ENCODE assay signal across 17 cellular contexts in the genomic region with DNA sequence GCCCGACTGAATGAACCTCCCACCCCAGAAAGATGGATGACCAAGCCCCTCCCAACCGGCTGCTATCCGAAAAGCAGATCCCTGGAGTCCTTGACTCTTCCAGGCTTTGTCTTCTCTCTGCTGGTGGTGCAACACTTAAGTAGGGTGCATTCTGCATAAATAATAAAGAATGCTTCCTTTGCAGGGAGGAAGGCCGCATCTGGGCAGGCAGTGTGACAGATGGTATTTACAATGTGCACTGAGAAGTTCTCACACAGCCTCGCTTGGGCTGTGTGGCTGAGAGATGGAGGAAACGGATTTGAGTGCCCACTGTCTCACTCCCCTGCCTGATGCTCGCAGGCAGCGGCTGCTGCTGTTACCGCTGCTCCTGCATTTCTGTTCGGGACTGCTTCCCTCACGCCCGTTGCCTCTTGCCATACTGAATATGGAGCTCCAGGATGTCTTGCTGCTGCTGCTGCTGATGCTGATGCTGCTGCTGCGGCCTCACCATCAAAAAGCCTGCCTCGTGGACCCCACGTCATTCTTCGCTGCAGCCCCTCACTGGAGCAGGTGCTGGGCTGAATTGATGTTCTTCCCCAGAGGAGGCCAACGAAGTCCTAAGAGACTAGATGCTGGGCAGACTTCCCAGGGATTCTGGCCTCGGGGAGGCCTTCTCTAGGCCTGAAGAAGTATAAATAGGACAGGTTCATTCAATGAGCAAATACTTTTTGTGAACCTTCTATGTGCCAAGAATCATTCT.
DNase-seq lines count a peak whose midpoint lies in the region; ATAC-seq and TF ChIP-seq lines count a peak whose summit lies in the region.
"Had no signal": no experiment of that assay in that cellular context is flagged by ENCODE, and none has a peak within 500 bp of the region (broad histone marks: within the 10 kb centered on the region; RNA-seq: fewer than 3 reads in every experiment).

No MANE protein-coding gene starts in this region.

- DNase-seq in D341Med (ENCODE audit: low spot score) = peak; percentile 85
- DNase-seq in NCI-H187 (lab: John Stamatoyannopoulos, UW) = peak; percentile 43 to 63
- DNase-seq in WERI-Rb-1 = peak; percentile 86
- DNase-seq in medulla oblongata (ENCODE audit: extremely low spot score) = peak; percentile 35
- no peak for DNase-seq in activated gamma-delta T cell treated with Interleukin-2 at 50 U/mL for 16 hours
- no peak for DNase-seq in GF-D8 (lab: John Stamatoyannopoulos, UW)
- DNase-seq: activated CD4-positive, CD25-positive, alpha-beta regulatory T cell; activated gamma-delta T cell; HFFc6; left cardiac atrium; NCI-H146; pancreas; stimulated activated naive B cell treated with anti-CD40 and anti-IgM and Interleukin-4, amounts not matched to agents 10 μg/mL and 1 μg/mL and 100 μg/mL, for 72 hours; T-helper 17 cell had no signal

- no peak for TF ChIP-seq CTCF in WERI-Rb-1 (IDR thresholded peaks at IDR 0.05; ENCODE audit: low read depth, low read length)

- H3K36me3 ChIP-seq in WERI-Rb-1 = no peaks in the 10 kb centered on the region
- H3K36me3 ChIP-seq: pancreas had no signal

- peak overlapping the region; percentile 3; the same call in 1 of the 2 replicates for H3K4me3 ChIP-seq in WERI-Rb-1 (ENCODE audit: low read depth, low read length)
- H3K4me3 ChIP-seq: pancreas had no signal

- no peaks in the 10 kb centered on the region for H3K27me3 ChIP-seq in WERI-Rb-1 (ENCODE audit: insufficient read depth, low read depth, severe bottlenecking)
- H3K27me3 ChIP-seq: pancreas had no signal

- peak overlapping the region; percentile 81 for H3K27ac ChIP-seq in WERI-Rb-1
- H3K27ac ChIP-seq: KMS-11, pancreas had no signal

- ATAC-seq in GM21528 (IDR thresholded peaks at IDR 0.05; ENCODE audit: low FRiP score, unreplicated experiment) (no peak), SK-N-SH treated with all-trans-retinoic acid at 6 μM for 48 hours (no peak)
- ATAC-seq: left cardiac atrium, T-helper 17 cell had no signal

- no peaks in the 10 kb centered on the region for H3K9me3 ChIP-seq in WERI-Rb-1 (ENCODE audit: severe bottlenecking)
- H3K9me3 ChIP-seq: pancreas had no signal

TF ChIP-seq in SK-N-SH treated with all-trans-retinoic acid at 6 μM for 48 hours, 23 proteins besides CTCF, POLR2A, EP300 and RAD21:
- no peak for TF ChIP-seq ZNF8 (CRISPR knock-in tag; IDR thresholded peaks at IDR 0.05)
- TF ChIP-seq, protein P1, sequence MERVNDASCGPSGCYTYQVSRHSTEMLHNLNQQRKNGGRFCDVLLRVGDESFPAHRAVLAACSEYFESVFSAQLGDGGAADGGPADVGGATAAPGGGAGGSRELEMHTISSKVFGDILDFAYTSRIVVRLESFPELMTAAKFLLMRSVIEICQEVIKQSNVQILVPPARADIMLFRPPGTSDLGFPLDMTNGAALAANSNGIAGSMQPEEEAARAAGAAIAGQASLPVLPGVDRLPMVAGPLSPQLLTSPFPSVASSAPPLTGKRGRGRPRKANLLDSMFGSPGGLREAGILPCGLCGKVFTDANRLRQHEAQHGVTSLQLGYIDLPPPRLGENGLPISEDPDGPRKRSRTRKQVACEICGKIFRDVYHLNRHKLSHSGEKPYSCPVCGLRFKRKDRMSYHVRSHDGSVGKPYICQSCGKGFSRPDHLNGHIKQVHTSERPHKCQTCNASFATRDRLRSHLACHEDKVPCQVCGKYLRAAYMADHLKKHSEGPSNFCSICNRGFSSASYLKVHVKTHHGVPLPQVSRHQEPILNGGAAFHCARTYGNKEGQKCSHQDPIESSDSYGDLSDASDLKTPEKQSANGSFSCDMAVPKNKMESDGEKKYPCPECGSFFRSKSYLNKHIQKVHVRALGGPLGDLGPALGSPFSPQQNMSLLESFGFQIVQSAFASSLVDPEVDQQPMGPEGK (CRISPR knock-in tag; IDR thresholded peaks at IDR 0.05; ENCODE audit: borderline replicate concordance) = no peak
- no peak for TF ChIP-seq TCF4 (CRISPR knock-in tag; IDR thresholded peaks at IDR 0.05; ENCODE audit: borderline replicate concordance)
- no peak for TF ChIP-seq ARNTL (CRISPR knock-in tag; IDR thresholded peaks at IDR 0.05; ENCODE audit: borderline replicate concordance, low read depth)
- TF ChIP-seq ESRRG (CRISPR knock-in tag; IDR thresholded peaks at IDR 0.05) = no peak
- TF ChIP-seq CSDC2 (CRISPR knock-in tag; IDR thresholded peaks at IDR 0.05) = no peak
- TF ChIP-seq SNAI2 (CRISPR knock-in tag; IDR thresholded peaks at IDR 0.05) = no peak
- TF ChIP-seq, protein P2, sequence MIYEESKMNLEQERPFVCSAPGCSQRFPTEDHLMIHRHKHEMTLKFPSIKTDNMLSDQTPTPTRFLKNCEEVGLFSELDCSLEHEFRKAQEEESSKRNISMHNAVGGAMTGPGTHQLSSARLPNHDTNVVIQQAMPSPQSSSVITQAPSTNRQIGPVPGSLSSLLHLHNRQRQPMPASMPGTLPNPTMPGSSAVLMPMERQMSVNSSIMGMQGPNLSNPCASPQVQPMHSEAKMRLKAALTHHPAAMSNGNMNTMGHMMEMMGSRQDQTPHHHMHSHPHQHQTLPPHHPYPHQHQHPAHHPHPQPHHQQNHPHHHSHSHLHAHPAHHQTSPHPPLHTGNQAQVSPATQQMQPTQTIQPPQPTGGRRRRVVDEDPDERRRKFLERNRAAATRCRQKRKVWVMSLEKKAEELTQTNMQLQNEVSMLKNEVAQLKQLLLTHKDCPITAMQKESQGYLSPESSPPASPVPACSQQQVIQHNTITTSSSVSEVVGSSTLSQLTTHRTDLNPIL (CRISPR knock-in tag; IDR thresholded peaks at IDR 0.05; ENCODE audit: low read depth) = no peak
- TF ChIP-seq ZNF70 (CRISPR knock-in tag; IDR thresholded peaks at IDR 0.05) = no peak
- TF ChIP-seq GLIS3 (CRISPR knock-in tag; IDR thresholded peaks at IDR 0.05) = no peak
- TF ChIP-seq BACH2 (CRISPR knock-in tag; IDR thresholded peaks at IDR 0.05; ENCODE audit: borderline replicate concordance) = no peak
- TF ChIP-seq ZC3H10 (CRISPR knock-in tag; IDR thresholded peaks at IDR 0.05) = no peak
- TF ChIP-seq, protein P3, sequence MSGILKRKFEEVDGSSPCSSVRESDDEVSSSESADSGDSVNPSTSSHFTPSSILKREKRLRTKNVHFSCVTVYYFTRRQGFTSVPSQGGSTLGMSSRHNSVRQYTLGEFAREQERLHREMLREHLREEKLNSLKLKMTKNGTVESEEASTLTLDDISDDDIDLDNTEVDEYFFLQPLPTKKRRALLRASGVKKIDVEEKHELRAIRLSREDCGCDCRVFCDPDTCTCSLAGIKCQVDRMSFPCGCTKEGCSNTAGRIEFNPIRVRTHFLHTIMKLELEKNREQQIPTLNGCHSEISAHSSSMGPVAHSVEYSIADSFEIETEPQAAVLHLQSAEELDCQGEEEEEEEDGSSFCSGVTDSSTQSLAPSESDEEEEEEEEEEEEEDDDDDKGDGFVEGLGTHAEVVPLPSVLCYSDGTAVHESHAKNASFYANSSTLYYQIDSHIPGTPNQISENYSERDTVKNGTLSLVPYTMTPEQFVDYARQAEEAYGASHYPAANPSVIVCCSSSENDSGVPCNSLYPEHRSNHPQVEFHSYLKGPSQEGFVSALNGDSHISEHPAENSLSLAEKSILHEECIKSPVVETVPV (CRISPR knock-in tag; IDR thresholded peaks at IDR 0.05) = no peak
- TF ChIP-seq ZFP3 (CRISPR knock-in tag; IDR thresholded peaks at IDR 0.05) = no peak
- TF ChIP-seq ISL1 (CRISPR knock-in tag; IDR thresholded peaks at IDR 0.05) = no peak
- TF ChIP-seq, protein P4, sequence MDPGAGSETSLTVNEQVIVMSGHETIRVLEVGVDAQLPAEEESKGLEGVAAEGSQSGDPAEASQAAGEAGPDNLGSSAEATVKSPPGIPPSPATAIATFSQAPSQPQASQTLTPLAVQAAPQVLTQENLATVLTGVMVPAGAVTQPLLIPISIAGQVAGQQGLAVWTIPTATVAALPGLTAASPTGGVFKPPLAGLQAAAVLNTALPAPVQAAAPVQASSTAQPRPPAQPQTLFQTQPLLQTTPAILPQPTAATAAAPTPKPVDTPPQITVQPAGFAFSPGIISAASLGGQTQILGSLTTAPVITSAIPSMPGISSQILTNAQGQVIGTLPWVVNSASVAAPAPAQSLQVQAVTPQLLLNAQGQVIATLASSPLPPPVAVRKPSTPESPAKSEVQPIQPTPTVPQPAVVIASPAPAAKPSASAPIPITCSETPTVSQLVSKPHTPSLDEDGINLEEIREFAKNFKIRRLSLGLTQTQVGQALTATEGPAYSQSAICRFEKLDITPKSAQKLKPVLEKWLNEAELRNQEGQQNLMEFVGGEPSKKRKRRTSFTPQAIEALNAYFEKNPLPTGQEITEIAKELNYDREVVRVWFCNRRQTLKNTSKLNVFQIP (CRISPR knock-in tag; IDR thresholded peaks at IDR 0.05; ENCODE audit: borderline replicate concordance, low read depth) = no peak
- TF ChIP-seq TOX (CRISPR knock-in tag; IDR thresholded peaks at IDR 0.05; ENCODE audit: borderline replicate concordance) = no peak

Comparison
In these comparisons a context has a peak if more than half of its experiments do, and no peak if none do; other contexts are left out.
1. DNase-seq: peak in D341Med (single experiment), NCI-H187 (2 of 2), WERI-Rb-1 (single experiment) and medulla oblongata (single experiment); none in activated gamma-delta T cell treated with Interleukin-2 at 50 U/mL for 16 hours (single experiment) and GF-D8 (single experiment).